13 cellular contexts compared by ENCODE assay signal in genomic region chr11:71432761-71433647, GRCh38. TPM values are rescaled to one million over a fixed set of nuclear protein-coding genes. Genes with fewer than 3 reads are reported as not detected.
DNase-seq lines count a peak whose midpoint lies in the region; ATAC-seq and TF ChIP-seq lines count a peak whose summit lies in the region.
"Had no signal": no experiment of that assay in that cellular context is flagged by ENCODE, and none has a peak within 500 bp of the region (broad histone marks: within the 10 kb centered on the region; RNA-seq: fewer than 3 reads in every experiment).

No MANE protein-coding gene starts in this region.

- no peaks in the 10 kb centered on the region for H3K9me3 Mint-ChIP-seq in MCF 10A (ENCODE audit: unreplicated experiment)

- no peaks in the 10 kb centered on the region for H3K9me3 ChIP-seq in mammary epithelial cell (replicated peaks; ENCODE audit: insufficient read depth, low read length)
- H3K9me3 ChIP-seq in muscle layer of duodenum (ENCODE audit: control insufficient read depth in 1 of 2, low read length in 2 of 2), result no peaks in the 10 kb centered on the region
- no peaks in the 10 kb centered on the region for H3K9me3 ChIP-seq in upper lobe of left lung
- H3K9me3 ChIP-seq in BE2C, result no peaks in the 10 kb centered on the region
- H3K9me3 ChIP-seq: body of pancreas, thoracic aorta had no signal

- peaks cover 5% of the 10 kb centered on the region for H4K20me1 ChIP-seq in mammary epithelial cell (ENCODE audit: insufficient read depth, low read length)

- H3K4me1 ChIP-seq in mammary epithelial cell (ENCODE audit: insufficient read depth, low read length) (no peaks in the 10 kb centered on the region), muscle layer of duodenum (ENCODE audit: control insufficient read depth in 1 of 2, insufficient read depth in 2 of 2, low read length in 2 of 2) (no peaks in the 10 kb centered on the region), upper lobe of left lung (peaks cover 3 to 10% (median 6%) of the 10 kb centered on the region in 4 donors), BE2C (no peaks in the 10 kb centered on the region)
- H3K4me1 ChIP-seq: body of pancreas, parathyroid adenoma had no signal

- ATAC-seq in upper lobe of left lung (ENCODE audit: low FRiP score in 2 of 2) (no peak), HG03025 (IDR thresholded peaks at IDR 0.05; ENCODE audit: low FRiP score, unreplicated experiment) (no peak)
- ATAC-seq: body of pancreas had no signal

- H3K27me3 Mint-ChIP-seq in MCF 10A (ENCODE audit: insufficient read depth, unreplicated experiment), result no peaks in the 10 kb centered on the region

- DNase-seq in MCF 10A (ENCODE audit: unreplicated experiment), result no peak
- no peak for DNase-seq in mammary epithelial cell
- DNase-seq in head of caudate nucleus, result peak in 40 of 42 donors; percentile 18 to 85 (median 66)
- DNase-seq in upper lobe of left lung, result no peak
- DNase-seq in BE2C, result no peak
- no peak for DNase-seq in mucosa of gallbladder (ENCODE audit: low spot score)
- DNase-seq: activated CD8-positive, alpha-beta memory T cell treated with anti-CD3 and anti-CD28 coated beads, Interleukin-2, amount 50 U/mL, for 48 hours; Kasumi-1 had no signal

- BruUV-seq in MCF 10A (replicated peaks; lab: Mats Ljungman, UMichigan), result no TSS peak
- no TSS peak for BruUV-seq in mammary epithelial cell (replicated peaks; lab: Mats Ljungman, UMichigan)

- dilution Hi-C loops in mammary epithelial cell (cut with HindIII; ENCODE audit: low sequenced_read_pairs), result no loop called here

- in situ Hi-C loops in mammary epithelial cell (cut with MboI; ENCODE audit: low sequenced_read_pairs in 2 of 2), result no loop called here

- peaks cover 19% of the 10 kb centered on the region for H3K4me1 Mint-ChIP-seq in MCF 10A (ENCODE audit: insufficient read depth, unreplicated experiment)

- no peak for TF ChIP-seq EP300 in upper lobe of left lung (IDR thresholded peaks at IDR 0.05)

- H3K27ac Mint-ChIP-seq in MCF 10A (ENCODE audit: low read depth, unreplicated experiment), result no peak overlapping the region

- H2AFZ ChIP-seq in mammary epithelial cell (ENCODE audit: low read depth, low read length), result no peak overlapping the region
- H2AFZ ChIP-seq: parathyroid adenoma had no signal

- peaks cover 17% of the 10 kb centered on the region for H3K36me3 Mint-ChIP-seq in MCF 10A (ENCODE audit: insufficient read depth, unreplicated experiment)

- peak overlapping the region; percentile 12 for H3K4me3 Mint-ChIP-seq in MCF 10A (ENCODE audit: unreplicated experiment)

- H3K79me2 ChIP-seq in mammary epithelial cell (ENCODE audit: insufficient read depth, low read length), result no peaks in the 10 kb centered on the region
- H3K79me2 ChIP-seq: parathyroid adenoma had no signal

- no peak overlapping the region for H3K9ac ChIP-seq in mammary epithelial cell (ENCODE audit: insufficient read depth, low read length)
- H3K9ac ChIP-seq: parathyroid adenoma had no signal

- CTCF ChIA-PET in MCF 10A (lab: Yijun Ruan, JAX) (interaction anchor here (0.6 to 0.7 kb wide), 2 partner anchors 40 to 1124 kb away, joined by 3 read pairs; no protein-coding TSS in a partner anchor), mammary epithelial cell (lab: Charles Lee; ENCODE audit: low non-redundant PET) (no interaction called here)

- intact Hi-C loops in MCF 10A (cut with micrococcal nuclease), result no loop called here
- intact Hi-C loops in mammary epithelial cell (cut with micrococcal nuclease), result no loop called here
- intact Hi-C loops in head of caudate nucleus (cut with DNase I), result no loop called here

- POLR2A ChIA-PET in MCF 10A (lab: Yijun Ruan, JAX), result interaction anchor here (0.6 to 3.3 kb wide), 3 partner anchors 14 to 1089 kb away, joined by 3 to 25 read pairs (median 3); partner anchors contain the start of gene DHCR7

- H3K27ac ChIP-seq in mammary epithelial cell (ENCODE audit: insufficient read depth, low read depth, low read length) (no peak overlapping the region), muscle layer of duodenum (ENCODE audit: low read length) (peak overlapping the region; percentile 40), upper lobe of left lung (peak overlapping the region; percentile 1 to 68 (median 24))
- H3K27ac ChIP-seq: body of pancreas, parathyroid adenoma, thoracic aorta had no signal

- H3K4me3 ChIP-seq in mammary epithelial cell (replicated peaks in 1 of 3; ENCODE audit: insufficient read depth in 1 of 3, low read depth in 2 of 3, low read length in 3 of 3) (no peak overlapping the region), muscle layer of duodenum (ENCODE audit: low read depth in 1 of 2, low read length in 2 of 2) (no peak overlapping the region), upper lobe of left lung (no peak overlapping the region), BE2C (ENCODE audit: low read depth, low read length) (no peak overlapping the region)
- H3K4me3 ChIP-seq: body of pancreas, thoracic aorta had no signal

- peaks cover 19% of the 10 kb centered on the region for H3K36me3 ChIP-seq in mammary epithelial cell (ENCODE audit: insufficient read depth, low read length)
- H3K36me3 ChIP-seq in muscle layer of duodenum (ENCODE audit: control insufficient read depth in 1 of 2, insufficient read depth in 2 of 2, low read length in 2 of 2), result peaks cover 0 to 23% of the 10 kb centered on the region in 2 donors
- H3K36me3 ChIP-seq in upper lobe of left lung, result peaks cover 0 to 31% (median 20%) of the 10 kb centered on the region in 4 donors
- H3K36me3 ChIP-seq in BE2C, result peaks cover 5% of the 10 kb centered on the region; the same call in 1 of the 2 replicates
- H3K36me3 ChIP-seq: thoracic aorta had no signal

- 100% methylated on average over 7 of the region's 7 CpGs for WGBS in mammary epithelial cell (ENCODE audit: low coverage, missing lambda C conversion rate)
- WGBS in upper lobe of left lung, 2 donors, result 89 to 91% methylated on average over 6 to 7 of the region's 7 CpGs

- no peak for TF ChIP-seq POLR2A in upper lobe of left lung (IDR thresholded peaks at IDR 0.05)

- TF ChIP-seq CTCF in MCF 10A (IDR thresholded peaks at IDR 0.05; ENCODE audit: unreplicated experiment) (no peak), mammary epithelial cell (conservative IDR thresholded peaks at IDR 0.05 in 1 of 2, IDR thresholded peaks at IDR 0.05 in 1 of 2; ENCODE audit: extremely low read depth in 1 of 2, insufficient read depth in 1 of 2, low read depth in 1 of 2, low read length in 2 of 2) (no peak), upper lobe of left lung (IDR thresholded peaks at IDR 0.05) (no peak), BE2C (IDR thresholded peaks at IDR 0.05; ENCODE audit: low read depth, low read length) (no peak)

- H3K4me2 ChIP-seq in mammary epithelial cell (ENCODE audit: insufficient read depth, low read depth, low read length), result no peak overlapping the region

- H3K27me3 ChIP-seq in mammary epithelial cell (ENCODE audit: insufficient read depth, low read length) (no peaks in the 10 kb centered on the region), muscle layer of duodenum (ENCODE audit: low read depth, low read length) (no peaks in the 10 kb centered on the region), upper lobe of left lung (no peaks in the 10 kb centered on the region), BE2C (no peaks in the 10 kb centered on the region)
- H3K27me3 ChIP-seq: body of pancreas had no signal

RNA-seq across cellular contexts. Expression of gene DHCR7, which starts 15.2 kb away (rescaled TPM):
- total RNA-seq in MCF 10A (2022) (48.2 and 72.6 TPM in 2 replicates), mammary epithelial cell (100 to 1,000 TPM in 1 of 2 donors, 10 to 100 TPM in 1; 62.8 to 231 TPM), upper lobe of left lung (10 to 100 TPM in 5 of 6 donors, 1 to 10 TPM in 1; 5.2 to 96.1 (median 66.4) TPM), mucosa of gallbladder (161 TPM)
- 173 TPM for polyA plus RNA-seq in mammary epithelial cell
- polyA minus RNA-seq in mammary epithelial cell, result 402 TPM
- polyA plus RNA-seq in BE2C (2012; ENCODE audit: insufficient read depth, insufficient read length, low read depth), result 86.6 TPM

RNA-seq across cellular contexts. Expression of gene NADSYN1, which starts 20.0 kb away (rescaled TPM):
- total RNA-seq in MCF 10A (2022), result 73.6 and 76.2 TPM in 2 replicates
- total RNA-seq in mammary epithelial cell, result 100 to 1,000 TPM in 1 of 2 donors, 10 to 100 TPM in 1; 84.9 to 103 TPM
- polyA plus RNA-seq in mammary epithelial cell, result 45.9 TPM
- polyA minus RNA-seq in mammary epithelial cell, result 51.4 TPM
- total RNA-seq in upper lobe of left lung, result 100 to 1,000 TPM in 2 of 6 donors, 10 to 100 TPM in 4; 46.8 to 248 (median 79.5) TPM
- polyA plus RNA-seq in BE2C (2012; ENCODE audit: insufficient read depth, insufficient read length, low read depth), result 3.7 TPM
- 121 TPM for total RNA-seq in mucosa of gallbladder

Comparison
In these comparisons a context has a peak if more than half of its experiments do, and no peak if none do; other contexts are left out.
1. DNase-seq: peak in head of caudate nucleus (40 of 42); none in MCF 10A (single experiment), mammary epithelial cell (single experiment), upper lobe of left lung (0 of 2), BE2C (single experiment) and mucosa of gallbladder (single experiment).